Comparison of ENCODE assay signal across 8 cellular contexts in the genomic region with DNA sequence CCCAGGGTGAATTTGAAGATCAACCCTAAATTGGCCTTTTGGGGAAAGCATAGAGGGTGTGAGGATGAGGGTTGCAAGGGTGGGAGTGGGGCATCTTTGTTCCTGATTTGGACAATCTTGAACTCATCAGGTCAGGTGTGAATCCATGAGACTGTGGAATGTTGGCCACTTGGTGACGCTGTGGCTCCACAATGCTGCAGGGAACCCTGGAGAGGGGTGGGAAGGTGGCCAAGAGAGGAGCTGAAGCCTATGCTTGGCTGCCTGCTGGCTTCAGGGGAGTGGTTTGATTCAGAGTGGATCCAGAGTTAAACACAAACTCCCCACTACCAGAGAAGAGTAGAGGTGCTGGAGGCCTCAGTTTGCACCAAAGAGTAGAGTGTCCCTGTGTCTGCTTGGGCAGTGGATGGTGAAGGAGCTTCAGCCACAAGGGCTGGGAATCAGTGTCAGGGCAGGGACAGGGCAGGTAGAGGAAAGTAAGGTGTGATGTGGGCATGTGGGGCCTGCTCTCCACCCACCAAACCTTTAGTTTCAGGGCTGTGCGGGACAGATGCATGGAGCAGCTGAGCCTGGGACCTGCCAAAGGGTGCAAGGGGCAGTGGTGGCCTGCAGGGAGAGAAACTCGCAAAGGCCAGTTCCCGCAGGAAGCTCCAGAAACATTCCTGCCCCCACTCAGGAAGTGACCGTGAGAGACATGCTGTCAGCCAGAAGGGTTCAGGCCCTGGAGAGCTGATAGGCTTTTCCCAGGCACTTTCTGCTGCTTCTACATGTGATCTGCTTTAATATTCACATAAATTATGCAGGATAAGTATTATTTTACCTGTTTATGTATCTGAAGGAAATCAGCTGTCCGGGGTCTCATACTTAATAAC.
DNase-seq lines count a peak whose midpoint lies in the region; ATAC-seq and TF ChIP-seq lines count a peak whose summit lies in the region.

No MANE protein-coding gene starts in this region.

- DNase-seq in DMS 273 (lab: John Stamatoyannopoulos, UW; ENCODE audit: unreplicated experiment) (peak; percentile 43), DMS 273 treated with DMSO at 0.1 percent for 48 hours (lab: John Stamatoyannopoulos, UW) (no peak), LNCaP clone FGC (ENCODE audit: low read depth) (peak; percentile 37), nephron progenitor cell (peak; percentile 66), dedifferentiated amniotic fluid mesenchymal stem cell (ENCODE audit: extremely low spot score) (no peak)
- DNase-seq in activated naive CD8-positive, alpha-beta T cell treated with anti-CD3 and anti-CD28 coated beads, Interleukin-2, amount 10 ng/mL, durations not matched to agents 7 days and 5 days: no peak

- H3K27me3 Mint-ChIP-seq in activated naive CD8-positive, alpha-beta T cell treated with anti-CD3 and anti-CD28 coated beads, Interleukin-2, amount 10 ng/mL, durations not matched to agents 7 days and 5 days: peaks cover 14% of the 10 kb centered on the region
- peaks cover 3% of the 10 kb centered on the region for H3K27me3 Mint-ChIP-seq in nephron progenitor cell (ENCODE audit: low read depth, poor library complexity)

- peak; percentile 74 for TF ChIP-seq CTCF in LNCaP clone FGC (IDR thresholded peaks at IDR 0.05; ENCODE audit: control insufficient read depth, extremely low read depth, insufficient read depth)
- TF ChIP-seq CTCF in nephron progenitor cell (IDR thresholded peaks at IDR 0.05): peak; percentile 51

- no peaks in the 10 kb centered on the region for H3K9me3 Mint-ChIP-seq in activated naive CD8-positive, alpha-beta T cell treated with anti-CD3 and anti-CD28 coated beads, Interleukin-2, amount 10 ng/mL, durations not matched to agents 7 days and 5 days
- no peaks in the 10 kb centered on the region for H3K9me3 Mint-ChIP-seq in nephron progenitor cell

- POLR2A ChIA-PET in activated naive CD8-positive, alpha-beta T cell treated with anti-CD3 and anti-CD28 coated beads, Interleukin-2, amount 10 ng/mL, durations not matched to agents 7 days and 5 days (lab: Charles Lee): no interaction called here

- no peak overlapping the region for H3K4me3 ChIP-seq in LNCaP clone FGC (ENCODE audit: low read depth, low read length)

- ATAC-seq in activated naive CD8-positive, alpha-beta T cell treated with anti-CD3 and anti-CD28 coated beads, Interleukin-2, amount 10 ng/mL, durations not matched to agents 7 days and 5 days (ENCODE audit: low read depth): peak; percentile 63
- no peak for ATAC-seq in HG03378 (IDR thresholded peaks at IDR 0.05; ENCODE audit: unreplicated experiment)
- no peak for ATAC-seq in HG03571 (IDR thresholded peaks at IDR 0.05; ENCODE audit: unreplicated experiment)

- H3K27ac Mint-ChIP-seq in activated naive CD8-positive, alpha-beta T cell treated with anti-CD3 and anti-CD28 coated beads, Interleukin-2, amount 10 ng/mL, durations not matched to agents 7 days and 5 days: peak overlapping the region; percentile 64
- H3K27ac Mint-ChIP-seq in nephron progenitor cell: no peak overlapping the region

- H3K4me3 Mint-ChIP-seq in activated naive CD8-positive, alpha-beta T cell treated with anti-CD3 and anti-CD28 coated beads, Interleukin-2, amount 10 ng/mL, durations not matched to agents 7 days and 5 days: no peak overlapping the region
- H3K4me3 Mint-ChIP-seq in nephron progenitor cell: no peak overlapping the region

- H3K36me3 Mint-ChIP-seq in activated naive CD8-positive, alpha-beta T cell treated with anti-CD3 and anti-CD28 coated beads, Interleukin-2, amount 10 ng/mL, durations not matched to agents 7 days and 5 days: no peaks in the 10 kb centered on the region
- no peaks in the 10 kb centered on the region for H3K36me3 Mint-ChIP-seq in nephron progenitor cell (ENCODE audit: low read depth)

- H3K4me1 Mint-ChIP-seq in activated naive CD8-positive, alpha-beta T cell treated with anti-CD3 and anti-CD28 coated beads, Interleukin-2, amount 10 ng/mL, durations not matched to agents 7 days and 5 days: peaks cover 8% of the 10 kb centered on the region
- H3K4me1 Mint-ChIP-seq in nephron progenitor cell: peaks cover 11% of the 10 kb centered on the region

Comparison
In these comparisons a context has a peak if more than half of its experiments do, and no peak if none do; other contexts are left out.
1. DNase-seq: peak in DMS 273 (single experiment), LNCaP clone FGC (single experiment) and nephron progenitor cell (single experiment); none in DMS 273 treated with DMSO at 0.1 percent for 48 hours (single experiment), activated naive CD8-positive, alpha-beta T cell treated with anti-CD3 and anti-CD28 coated beads, Interleukin-2, amount 10 ng/mL, durations not matched to agents 7 days and 5 days (single experiment) and dedifferentiated amniotic fluid mesenchymal stem cell (single experiment).